Comparison of ENCODE assay signal across 16 cellular contexts in the genomic region with DNA sequence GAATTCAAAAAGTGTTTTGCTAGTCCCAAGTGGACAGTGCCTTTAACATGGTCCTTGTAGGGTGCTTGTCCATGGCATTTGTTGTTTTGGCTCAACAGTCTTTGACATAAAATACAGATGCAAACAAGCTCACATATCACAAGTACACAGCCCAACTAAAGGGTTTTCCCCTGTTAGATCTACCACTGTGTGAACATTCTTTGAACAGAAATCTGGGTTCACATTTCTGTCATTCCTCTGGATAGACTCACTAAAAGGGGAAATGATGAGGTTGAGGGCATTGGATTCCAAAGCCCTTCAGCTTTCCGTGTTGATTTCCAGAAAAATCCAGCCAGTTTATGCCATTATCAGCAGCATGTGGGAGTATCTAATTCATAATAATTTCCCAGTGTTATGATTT. TPM values are rescaled to one million over a fixed set of nuclear protein-coding genes. Genes with fewer than 3 reads are reported as not detected.
A peak's percentile ranks its signal among the peaks of the same experiment; 100 is the strongest.
DNase-seq lines count a peak whose midpoint lies in the region; ATAC-seq and TF ChIP-seq lines count a peak whose summit lies in the region.
"Had no signal": no experiment of that assay in that cellular context is flagged by ENCODE, and none has a peak within 500 bp of the region (broad histone marks: within the 10 kb centered on the region; RNA-seq: fewer than 3 reads in every experiment).

No MANE protein-coding gene starts in this region.

- no peak for TF ChIP-seq CTCF in fibroblast of lung (conservative IDR thresholded peaks at IDR 0.05 in 1 of 2, IDR thresholded peaks at IDR 0.05 in 1 of 2; ENCODE audit: low read depth in 1 of 2, low read length in 2 of 2)

- H3K4me2 ChIP-seq in fibroblast of lung (ENCODE audit: extremely low read depth, insufficient read depth, low read length), result no peak overlapping the region

- no peaks in the 10 kb centered on the region for H3K36me3 ChIP-seq in fibroblast of lung (ENCODE audit: control insufficient read depth, insufficient read depth, low read length)

- peak overlapping the region in 1 of 6 donors; percentile 27 for H3K27ac Mint-ChIP-seq in immature natural killer cell
- H3K27ac Mint-ChIP-seq in activated naive CD4-positive, alpha-beta T cell treated with anti-CD3 and anti-CD28 coated beads for 36 hours, result no peak overlapping the region
- H3K27ac Mint-ChIP-seq: activated CD4-positive, alpha-beta memory T cell treated with anti-CD3 and anti-CD28 coated beads for 36 hours; CD4-positive, CD25-positive, alpha-beta regulatory T cell; stimulated activated naive B cell treated with anti-CD40 and anti-IgM and Interleukin-4, amounts not matched to agents 10 μg/mL and 1 μg/mL and 100 μg/mL, for 72 hours had no signal

- H3K27me3 Mint-ChIP-seq in immature natural killer cell (ENCODE audit: low read depth in 3 of 3), result no peaks in the 10 kb centered on the region
- no peaks in the 10 kb centered on the region for H3K27me3 Mint-ChIP-seq in activated naive CD4-positive, alpha-beta T cell treated with anti-CD3 and anti-CD28 coated beads for 36 hours (ENCODE audit: low read depth)
- H3K27me3 Mint-ChIP-seq: activated CD4-positive, alpha-beta memory T cell treated with anti-CD3 and anti-CD28 coated beads for 36 hours; CD4-positive, CD25-positive, alpha-beta regulatory T cell; stimulated activated naive B cell treated with anti-CD40 and anti-IgM and Interleukin-4, amounts not matched to agents 10 μg/mL and 1 μg/mL and 100 μg/mL, for 72 hours had no signal

- CTCF ChIA-PET in activated naive CD4-positive, alpha-beta T cell treated with anti-CD3 and anti-CD28 coated beads for 36 hours (lab: Charles Lee), result interaction anchor here (1.5 kb wide), 1 partner anchor 9 kb away, joined by 3 read pairs; no protein-coding TSS in a partner anchor

- H3K4me1 Mint-ChIP-seq in immature natural killer cell, result no peaks in the 10 kb centered on the region
- H3K4me1 Mint-ChIP-seq in activated naive CD4-positive, alpha-beta T cell treated with anti-CD3 and anti-CD28 coated beads for 36 hours (ENCODE audit: low read depth), result no peaks in the 10 kb centered on the region
- H3K4me1 Mint-ChIP-seq: stimulated activated naive B cell treated with anti-CD40 and anti-IgM and Interleukin-4, amounts not matched to agents 10 μg/mL and 1 μg/mL and 100 μg/mL, for 72 hours had no signal

- no peak overlapping the region for H3K4me3 ChIP-seq in fibroblast of lung (replicated peaks in 1 of 4; ENCODE audit: control extremely low read depth in 1 of 4, insufficient read depth in 1 of 4, low read depth in 3 of 4, low read length in 4 of 4)
- H3K4me3 ChIP-seq: upper lobe of right lung had no signal

- intact Hi-C loops in activated naive CD4-positive, alpha-beta T cell treated with anti-CD3 and anti-CD28 coated beads for 36 hours (cut with micrococcal nuclease), result no loop called here

- no peak overlapping the region for H3K27ac ChIP-seq in fibroblast of lung (ENCODE audit: insufficient read depth, low read length)
- H3K27ac ChIP-seq: upper lobe of right lung had no signal

- DNase-seq in EL, result peak; percentile 86
- peak; percentile 9 to 82 for DNase-seq in fibroblast of lung (ENCODE audit: low read depth in 2 of 2)
- DNase-seq in renal cortical epithelial cell (ENCODE audit: low read depth), result peak; percentile 60
- DNase-seq in putamen (ENCODE audit: low spot score), result no peak
- no peak for DNase-seq in immature natural killer cell
- no peak for DNase-seq in activated naive CD4-positive, alpha-beta T cell treated with anti-CD3 and anti-CD28 coated beads for 36 hours
- DNase-seq: activated CD4-positive, alpha-beta memory T cell treated with anti-CD3 and anti-CD28 coated beads for 36 hours; CD4-positive, CD25-positive, alpha-beta regulatory T cell; foreskin melanocyte; midbrain; nucleus accumbens; small intestine; stimulated activated naive B cell treated with anti-CD40 and anti-IgM and Interleukin-4, amounts not matched to agents 10 μg/mL and 1 μg/mL and 100 μg/mL, for 72 hours; upper lobe of right lung had no signal

- H2AFZ ChIP-seq in fibroblast of lung (ENCODE audit: low read length), result no peak overlapping the region

- peak; percentile 94 for ATAC-seq in SK-N-SH treated with all-trans-retinoic acid at 6 μM for 48 hours
- no peak for ATAC-seq in HG02870 (IDR thresholded peaks at IDR 0.05; ENCODE audit: unreplicated experiment)
- ATAC-seq: stimulated activated naive B cell treated with anti-CD40 and anti-IgM and Interleukin-4, amounts not matched to agents 10 μg/mL and 1 μg/mL and 100 μg/mL, for 72 hours; upper lobe of right lung had no signal

- H3K9ac ChIP-seq in fibroblast of lung (ENCODE audit: insufficient read depth, low read length), result no peak overlapping the region

- no peaks in the 10 kb centered on the region for H4K20me1 ChIP-seq in fibroblast of lung (ENCODE audit: control insufficient read depth, extremely low read depth, insufficient read depth, low read length)

- no peak overlapping the region for H3K4me3 Mint-ChIP-seq in immature natural killer cell
- H3K4me3 Mint-ChIP-seq in activated naive CD4-positive, alpha-beta T cell treated with anti-CD3 and anti-CD28 coated beads for 36 hours, result no peak overlapping the region
- H3K4me3 Mint-ChIP-seq: activated CD4-positive, alpha-beta memory T cell treated with anti-CD3 and anti-CD28 coated beads for 36 hours; CD4-positive, CD25-positive, alpha-beta regulatory T cell; stimulated activated naive B cell treated with anti-CD40 and anti-IgM and Interleukin-4, amounts not matched to agents 10 μg/mL and 1 μg/mL and 100 μg/mL, for 72 hours had no signal

- no peaks in the 10 kb centered on the region for H3K79me2 ChIP-seq in fibroblast of lung (ENCODE audit: control insufficient read depth, insufficient read depth, low read length)

- no peaks in the 10 kb centered on the region for H3K27me3 ChIP-seq in fibroblast of lung (ENCODE audit: control insufficient read depth, insufficient read depth, low read length)
- H3K27me3 ChIP-seq: upper lobe of right lung had no signal

- H3K9me3 ChIP-seq in fibroblast of lung (ENCODE audit: control insufficient read depth, insufficient read depth, low read depth, low read length), result no peaks in the 10 kb centered on the region
- H3K9me3 ChIP-seq: upper lobe of right lung had no signal

- H3K4me1 ChIP-seq in fibroblast of lung (ENCODE audit: control insufficient read depth, extremely low read depth, insufficient read depth, low read length), result no peaks in the 10 kb centered on the region
- H3K4me1 ChIP-seq: upper lobe of right lung had no signal

- peaks cover 11 to 32% (median 15%) of the 10 kb centered on the region in 3 donors for H3K36me3 Mint-ChIP-seq in immature natural killer cell
- peaks cover 19% of the 10 kb centered on the region for H3K36me3 Mint-ChIP-seq in activated naive CD4-positive, alpha-beta T cell treated with anti-CD3 and anti-CD28 coated beads for 36 hours (ENCODE audit: low read depth)

- no peaks in the 10 kb centered on the region for H3K9me3 Mint-ChIP-seq in immature natural killer cell
- no peaks in the 10 kb centered on the region for H3K9me3 Mint-ChIP-seq in activated naive CD4-positive, alpha-beta T cell treated with anti-CD3 and anti-CD28 coated beads for 36 hours
- H3K9me3 Mint-ChIP-seq: activated CD4-positive, alpha-beta memory T cell treated with anti-CD3 and anti-CD28 coated beads for 36 hours; stimulated activated naive B cell treated with anti-CD40 and anti-IgM and Interleukin-4, amounts not matched to agents 10 μg/mL and 1 μg/mL and 100 μg/mL, for 72 hours had no signal

TF ChIP-seq in SK-N-SH treated with all-trans-retinoic acid at 6 μM for 48 hours, 23 proteins besides CTCF, POLR2A, EP300 and RAD21:
- TF ChIP-seq, protein P1, sequence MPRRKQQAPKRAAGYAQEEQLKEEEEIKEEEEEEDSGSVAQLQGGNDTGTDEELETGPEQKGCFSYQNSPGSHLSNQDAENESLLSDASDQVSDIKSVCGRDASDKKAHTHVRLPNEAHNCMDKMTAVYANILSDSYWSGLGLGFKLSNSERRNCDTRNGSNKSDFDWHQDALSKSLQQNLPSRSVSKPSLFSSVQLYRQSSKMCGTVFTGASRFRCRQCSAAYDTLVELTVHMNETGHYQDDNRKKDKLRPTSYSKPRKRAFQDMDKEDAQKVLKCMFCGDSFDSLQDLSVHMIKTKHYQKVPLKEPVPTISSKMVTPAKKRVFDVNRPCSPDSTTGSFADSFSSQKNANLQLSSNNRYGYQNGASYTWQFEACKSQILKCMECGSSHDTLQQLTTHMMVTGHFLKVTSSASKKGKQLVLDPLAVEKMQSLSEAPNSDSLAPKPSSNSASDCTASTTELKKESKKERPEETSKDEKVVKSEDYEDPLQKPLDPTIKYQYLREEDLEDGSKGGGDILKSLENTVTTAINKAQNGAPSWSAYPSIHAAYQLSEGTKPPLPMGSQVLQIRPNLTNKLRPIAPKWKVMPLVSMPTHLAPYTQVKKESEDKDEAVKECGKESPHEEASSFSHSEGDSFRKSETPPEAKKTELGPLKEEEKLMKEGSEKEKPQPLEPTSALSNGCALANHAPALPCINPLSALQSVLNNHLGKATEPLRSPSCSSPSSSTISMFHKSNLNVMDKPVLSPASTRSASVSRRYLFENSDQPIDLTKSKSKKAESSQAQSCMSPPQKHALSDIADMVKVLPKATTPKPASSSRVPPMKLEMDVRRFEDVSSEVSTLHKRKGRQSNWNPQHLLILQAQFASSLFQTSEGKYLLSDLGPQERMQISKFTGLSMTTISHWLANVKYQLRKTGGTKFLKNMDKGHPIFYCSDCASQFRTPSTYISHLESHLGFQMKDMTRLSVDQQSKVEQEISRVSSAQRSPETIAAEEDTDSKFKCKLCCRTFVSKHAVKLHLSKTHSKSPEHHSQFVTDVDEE (CRISPR knock-in tag; IDR thresholded peaks at IDR 0.05), result no peak
- TF ChIP-seq RARB (CRISPR knock-in tag; IDR thresholded peaks at IDR 0.05) (no peak), GLIS3 (CRISPR knock-in tag; IDR thresholded peaks at IDR 0.05) (no peak), ZC3H10 (CRISPR knock-in tag; IDR thresholded peaks at IDR 0.05) (no peak), ZNF565 (CRISPR knock-in tag; conservative IDR thresholded peaks at IDR 0.05; ENCODE audit: low read depth) (no peak), ZFP3 (CRISPR knock-in tag; IDR thresholded peaks at IDR 0.05) (no peak), BACH2 (CRISPR knock-in tag; IDR thresholded peaks at IDR 0.05; ENCODE audit: borderline replicate concordance) (no peak), TCF4 (CRISPR knock-in tag; IDR thresholded peaks at IDR 0.05; ENCODE audit: borderline replicate concordance) (no peak)

RNA-seq across cellular contexts. Expression of a gene that starts 54.1 kb away (rescaled TPM):
- 8.0 and 12.4 TPM in 2 replicates for total RNA-seq in fibroblast of lung
- 3.4 and 6.2 TPM in 2 replicates for polyA plus RNA-seq in fibroblast of lung
- 14.4 and 17.5 TPM in 2 replicates for polyA plus RNA-seq in fibroblast of lung (2012)
- polyA minus RNA-seq in fibroblast of lung (ENCODE audit: low replicate concordance), result 22.4 and 24.6 TPM in 2 replicates
- 4.0 and 28.1 TPM in 2 replicates for total RNA-seq in renal cortical epithelial cell
- polyA plus RNA-seq in immature natural killer cell, result 1 to 10 TPM in 1 of 3 donors, under 1 TPM in 2; 0.05 to 4.1 (median 0.74) TPM
- 10 to 100 TPM; 36.8 to 40.6 TPM for total RNA-seq in activated naive CD4-positive, alpha-beta T cell treated with anti-CD3 and anti-CD28 coated beads for 36 hours

Comparison
In these comparisons a context has a peak if more than half of its experiments do, and no peak if none do; other contexts are left out.
1. DNase-seq: peak in EL (single experiment), fibroblast of lung (2 of 2) and renal cortical epithelial cell (single experiment); none in putamen (single experiment), immature natural killer cell (0 of 3) and activated naive CD4-positive, alpha-beta T cell treated with anti-CD3 and anti-CD28 coated beads for 36 hours (single experiment).